ENCODE assay signal across 7 cellular contexts in the genomic region with DNA sequence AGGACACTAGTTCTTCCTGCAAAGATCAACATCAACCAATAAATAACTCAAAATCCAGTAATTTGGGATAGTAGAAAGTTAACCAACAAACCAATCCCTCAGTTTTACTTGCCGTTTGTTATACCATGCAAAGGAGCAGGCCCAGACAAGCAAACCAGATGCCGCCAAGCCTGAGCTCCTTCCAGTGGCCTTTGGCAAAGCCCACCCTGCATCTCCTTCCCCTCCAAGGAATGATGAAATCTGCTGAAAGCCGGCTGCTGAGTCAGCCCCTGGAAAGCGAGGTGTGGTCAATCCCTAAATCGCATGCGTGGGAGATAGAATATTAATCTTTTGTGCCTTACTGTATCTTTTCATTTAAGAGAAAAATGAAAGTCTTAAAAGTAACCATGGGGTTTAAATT.
DNase-seq lines count a peak whose midpoint lies in the region; ATAC-seq and TF ChIP-seq lines count a peak whose summit lies in the region.
"Not testable (repeated sequence)": the region's sequence is repeated elsewhere in the genome, so short reads cannot be mapped to it uniquely, and the experiment has no call there.

No MANE protein-coding gene starts in this region.

- DNase-seq in Daoy (ENCODE audit: low read depth), result peak; percentile 33
- DNase-seq in HFF-Myc (ENCODE audit: extremely low read depth, low read depth), result peak; percentile 36
- DNase-seq in adipocyte (ENCODE audit: low read depth), result peak; percentile 75
- DNase-seq in foreskin keratinocyte, result peak; percentile 83 to 90
- DNase-seq in left lung, result peak in 1 of 2 donors; percentile 50
- DNase-seq in stromal cell of bone marrow (ENCODE audit: low read depth), result peak; percentile 28

- not testable (repeated sequence) for TF ChIP-seq CTCF in HFF-Myc (IDR thresholded peaks at IDR 0.05; ENCODE audit: low read depth, low read length, missing control alignments); foreskin keratinocyte (conservative IDR thresholded peaks at IDR 0.05); left lung (IDR thresholded peaks at IDR 0.05)

- ATAC-seq in esophagus mucosa (peak; percentile 66), foreskin keratinocyte (peak; percentile 67), left lung (peak; percentile 34)

- peak overlapping the region; percentile 51 for H3K9ac ChIP-seq in adipocyte (ENCODE audit: low read length)

- H3K27me3 ChIP-seq in adipocyte (replicated peaks; ENCODE audit: control insufficient read depth, insufficient read depth, low read length); foreskin keratinocyte; left lung: not testable (repeated sequence)

- H3K9me3 ChIP-seq in adipocyte (ENCODE audit: control insufficient read depth, low read length); left lung: not testable (repeated sequence)

- intact Hi-C loops in left lung (cut with DNase I), result not testable (repeated sequence)

- H3K27ac ChIP-seq in foreskin keratinocyte, result peak overlapping the region; percentile 54
- H3K27ac ChIP-seq in left lung, result not testable (repeated sequence)

- H3K36me3 ChIP-seq in adipocyte (ENCODE audit: control insufficient read depth, insufficient read depth, low read length, severe bottlenecking); left lung: not testable (repeated sequence)

- H3K4me1 ChIP-seq in adipocyte (ENCODE audit: control insufficient read depth, insufficient read depth, low read length); left lung: not testable (repeated sequence)
- peaks cover 12% of the 10 kb centered on the region for H3K4me1 ChIP-seq in foreskin keratinocyte

- not testable (repeated sequence) for H3K4me3 ChIP-seq in HFF-Myc (replicated peaks; ENCODE audit: low read depth, low read length); left lung
- peak overlapping the region; percentile 66 for H3K4me3 ChIP-seq in adipocyte (ENCODE audit: low read length)
